2 cellular contexts compared by ENCODE assay signal in the genomic region with DNA sequence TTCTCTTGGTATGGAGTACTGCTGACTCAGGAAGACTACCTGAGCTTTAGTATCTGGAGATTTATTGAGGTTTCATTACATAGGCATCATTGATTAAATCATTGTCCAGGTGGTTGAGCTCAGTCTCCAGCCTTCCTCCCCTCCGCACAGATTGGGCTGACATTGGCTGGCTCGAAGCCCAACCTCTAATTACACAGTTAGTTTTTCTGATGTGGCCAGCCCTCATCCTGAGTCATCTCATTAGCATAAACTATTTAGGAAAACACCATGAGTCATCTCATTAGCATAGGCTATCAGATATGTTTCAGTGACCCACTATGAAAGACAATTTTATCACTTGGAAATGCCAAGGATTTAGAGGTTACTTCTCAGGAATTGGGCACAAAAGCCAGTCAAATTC.
TF ChIP-seq lines count a peak whose summit lies in the region.

No MANE protein-coding gene starts in this region.

TF ChIP-seq in IMR-90, 13 proteins besides CTCF, POLR2A, EP300 and RAD21 (continued from another document):
- TF ChIP-seq MAFK (IDR thresholded peaks at IDR 0.05; ENCODE audit: low read depth, low read length) (peak; percentile 47), FOS (IDR thresholded peaks at IDR 0.05; ENCODE audit: low read depth, low read length) (peak; percentile 56; the same call in 1 of the 2 replicates)

TF ChIP-seq in GM12878, 131 proteins besides CTCF, POLR2A, EP300 and RAD21 (continued from another document):
- TF ChIP-seq, protein P1, sequence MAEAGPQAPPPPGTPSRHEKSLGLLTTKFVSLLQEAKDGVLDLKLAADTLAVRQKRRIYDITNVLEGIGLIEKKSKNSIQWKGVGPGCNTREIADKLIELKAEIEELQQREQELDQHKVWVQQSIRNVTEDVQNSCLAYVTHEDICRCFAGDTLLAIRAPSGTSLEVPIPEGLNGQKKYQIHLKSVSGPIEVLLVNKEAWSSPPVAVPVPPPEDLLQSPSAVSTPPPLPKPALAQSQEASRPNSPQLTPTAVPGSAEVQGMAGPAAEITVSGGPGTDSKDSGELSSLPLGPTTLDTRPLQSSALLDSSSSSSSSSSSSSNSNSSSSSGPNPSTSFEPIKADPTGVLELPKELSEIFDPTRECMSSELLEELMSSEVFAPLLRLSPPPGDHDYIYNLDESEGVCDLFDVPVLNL (IDR thresholded peaks at IDR 0.05; ENCODE audit: low read depth, low read length): no peak
- TF ChIP-seq NR2F1 (conservative IDR thresholded peaks at IDR 0.05): no peak
- no peak for TF ChIP-seq IKZF2 (IDR thresholded peaks at IDR 0.05)
- no peak for TF ChIP-seq MTA2 (IDR thresholded peaks at IDR 0.05; ENCODE audit: low read depth)
- TF ChIP-seq BHLHE40 (IDR thresholded peaks at IDR 0.05; ENCODE audit: borderline replicate concordance in 1 of 2, low read depth in 2 of 2, low read length in 1 of 2): no peak
- TF ChIP-seq MYB (IDR thresholded peaks at IDR 0.05; ENCODE audit: borderline replicate concordance, low read depth, low read length): no peak
- no peak for TF ChIP-seq EGR1 (IDR thresholded peaks at IDR 0.05; ENCODE audit: borderline replicate concordance in 1 of 2, low read depth in 2 of 2, low read length in 2 of 2)
- TF ChIP-seq IKZF1 (conservative IDR thresholded peaks at IDR 0.05): no peak
- TF ChIP-seq YBX1 (IDR thresholded peaks at IDR 0.05): no peak
- TF ChIP-seq, protein P2, sequence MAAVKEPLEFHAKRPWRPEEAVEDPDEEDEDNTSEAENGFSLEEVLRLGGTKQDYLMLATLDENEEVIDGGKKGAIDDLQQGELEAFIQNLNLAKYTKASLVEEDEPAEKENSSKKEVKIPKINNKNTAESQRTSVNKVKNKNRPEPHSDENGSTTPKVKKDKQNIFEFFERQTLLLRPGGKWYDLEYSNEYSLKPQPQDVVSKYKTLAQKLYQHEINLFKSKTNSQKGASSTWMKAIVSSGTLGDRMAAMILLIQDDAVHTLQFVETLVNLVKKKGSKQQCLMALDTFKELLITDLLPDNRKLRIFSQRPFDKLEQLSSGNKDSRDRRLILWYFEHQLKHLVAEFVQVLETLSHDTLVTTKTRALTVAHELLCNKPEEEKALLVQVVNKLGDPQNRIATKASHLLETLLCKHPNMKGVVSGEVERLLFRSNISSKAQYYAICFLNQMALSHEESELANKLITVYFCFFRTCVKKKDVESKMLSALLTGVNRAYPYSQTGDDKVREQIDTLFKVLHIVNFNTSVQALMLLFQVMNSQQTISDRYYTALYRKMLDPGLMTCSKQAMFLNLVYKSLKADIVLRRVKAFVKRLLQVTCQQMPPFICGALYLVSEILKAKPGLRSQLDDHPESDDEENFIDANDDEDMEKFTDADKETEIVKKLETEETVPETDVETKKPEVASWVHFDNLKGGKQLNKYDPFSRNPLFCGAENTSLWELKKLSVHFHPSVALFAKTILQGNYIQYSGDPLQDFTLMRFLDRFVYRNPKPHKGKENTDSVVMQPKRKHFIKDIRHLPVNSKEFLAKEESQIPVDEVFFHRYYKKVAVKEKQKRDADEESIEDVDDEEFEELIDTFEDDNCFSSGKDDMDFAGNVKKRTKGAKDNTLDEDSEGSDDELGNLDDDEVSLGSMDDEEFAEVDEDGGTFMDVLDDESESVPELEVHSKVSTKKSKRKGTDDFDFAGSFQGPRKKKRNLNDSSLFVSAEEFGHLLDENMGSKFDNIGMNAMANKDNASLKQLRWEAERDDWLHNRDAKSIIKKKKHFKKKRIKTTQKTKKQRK (IDR thresholded peaks at IDR 0.05; ENCODE audit: low read depth, low read length): no peak
- TF ChIP-seq CREB1 (IDR thresholded peaks at IDR 0.05; ENCODE audit: low read depth): no peak
- no peak for TF ChIP-seq STAT3 (IDR thresholded peaks at IDR 0.05; ENCODE audit: low read depth, low read length)
- TF ChIP-seq, protein P3, sequence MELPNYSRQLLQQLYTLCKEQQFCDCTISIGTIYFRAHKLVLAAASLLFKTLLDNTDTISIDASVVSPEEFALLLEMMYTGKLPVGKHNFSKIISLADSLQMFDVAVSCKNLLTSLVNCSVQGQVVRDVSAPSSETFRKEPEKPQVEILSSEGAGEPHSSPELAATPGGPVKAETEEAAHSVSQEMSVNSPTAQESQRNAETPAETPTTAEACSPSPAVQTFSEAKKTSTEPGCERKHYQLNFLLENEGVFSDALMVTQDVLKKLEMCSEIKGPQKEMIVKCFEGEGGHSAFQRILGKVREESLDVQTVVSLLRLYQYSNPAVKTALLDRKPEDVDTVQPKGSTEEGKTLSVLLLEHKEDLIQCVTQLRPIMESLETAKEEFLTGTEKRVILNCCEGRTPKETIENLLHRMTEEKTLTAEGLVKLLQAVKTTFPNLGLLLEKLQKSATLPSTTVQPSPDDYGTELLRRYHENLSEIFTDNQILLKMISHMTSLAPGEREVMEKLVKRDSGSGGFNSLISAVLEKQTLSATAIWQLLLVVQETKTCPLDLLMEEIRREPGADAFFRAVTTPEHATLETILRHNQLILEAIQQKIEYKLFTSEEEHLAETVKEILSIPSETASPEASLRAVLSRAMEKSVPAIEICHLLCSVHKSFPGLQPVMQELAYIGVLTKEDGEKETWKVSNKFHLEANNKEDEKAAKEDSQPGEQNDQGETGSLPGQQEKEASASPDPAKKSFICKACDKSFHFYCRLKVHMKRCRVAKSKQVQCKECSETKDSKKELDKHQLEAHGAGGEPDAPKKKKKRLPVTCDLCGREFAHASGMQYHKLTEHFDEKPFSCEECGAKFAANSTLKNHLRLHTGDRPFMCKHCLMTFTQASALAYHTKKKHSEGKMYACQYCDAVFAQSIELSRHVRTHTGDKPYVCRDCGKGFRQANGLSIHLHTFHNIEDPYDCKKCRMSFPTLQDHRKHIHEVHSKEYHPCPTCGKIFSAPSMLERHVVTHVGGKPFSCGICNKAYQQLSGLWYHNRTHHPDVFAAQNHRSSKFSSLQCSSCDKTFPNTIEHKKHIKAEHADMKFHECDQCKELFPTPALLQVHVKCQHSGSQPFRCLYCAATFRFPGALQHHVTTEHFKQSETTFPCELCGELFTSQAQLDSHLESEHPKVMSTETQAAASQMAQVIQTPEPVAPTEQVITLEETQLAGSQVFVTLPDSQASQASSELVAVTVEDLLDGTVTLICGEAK (IDR thresholded peaks at IDR 0.05; ENCODE audit: borderline replicate concordance): no peak
- no peak for TF ChIP-seq RFX5 (IDR thresholded peaks at IDR 0.05; ENCODE audit: low read depth, low read length)
- no peak for TF ChIP-seq MTA3 (IDR thresholded peaks at IDR 0.05; ENCODE audit: borderline replicate concordance, low read length)
